9 cellular contexts compared by ENCODE assay signal in the genomic region with DNA sequence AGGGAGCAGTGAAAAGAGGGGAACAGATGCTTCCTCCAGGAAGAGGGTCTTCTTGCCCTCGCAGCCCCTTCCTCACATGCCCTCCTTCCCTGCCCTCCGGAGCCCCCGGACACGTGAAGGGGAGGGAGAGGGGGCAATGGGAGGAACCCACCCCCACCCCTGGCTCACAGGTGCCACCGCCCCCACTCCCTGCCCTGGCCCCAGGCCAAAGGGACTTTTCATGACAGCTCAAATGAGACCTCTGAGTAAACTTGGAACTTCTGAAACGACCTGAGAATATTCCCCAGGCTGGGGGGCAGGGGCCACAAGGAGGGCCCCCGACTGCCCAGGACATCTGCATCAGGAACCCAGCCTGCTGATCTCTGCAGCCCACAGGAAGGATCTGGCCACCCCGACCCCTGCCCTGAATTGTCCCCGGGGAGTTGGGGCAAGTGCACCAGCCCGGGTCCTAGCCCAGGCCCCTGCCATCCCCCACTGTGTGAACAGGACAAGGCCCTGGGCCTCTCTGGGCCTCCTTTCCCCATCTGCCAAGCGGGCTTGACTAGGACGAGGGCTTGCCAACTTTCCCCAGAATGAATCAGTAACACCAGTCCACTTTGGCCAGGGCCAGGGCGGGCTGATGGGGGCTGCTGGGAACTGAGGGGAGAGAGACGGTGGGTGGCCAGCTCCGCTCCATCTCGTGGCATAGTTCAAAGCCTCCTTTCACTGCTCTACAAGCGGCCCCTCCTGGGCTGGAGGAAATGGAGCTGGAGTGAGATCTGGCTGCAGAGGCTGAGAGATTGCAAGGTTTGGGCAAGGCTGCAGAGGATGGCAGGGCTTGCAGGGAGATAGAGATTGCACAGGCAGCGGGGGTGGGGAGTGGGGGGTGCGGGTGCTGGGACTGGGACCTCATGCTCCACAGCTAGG. TPM values are rescaled to one million over a fixed set of nuclear protein-coding genes. Genes with fewer than 3 reads are reported as not detected.
A peak's percentile ranks its signal among the peaks of the same experiment; 100 is the strongest.
DNase-seq lines count a peak whose midpoint lies in the region; ATAC-seq and TF ChIP-seq lines count a peak whose summit lies in the region.
"Had no signal": no experiment of that assay in that cellular context is flagged by ENCODE, and none has a peak within 500 bp of the region (broad histone marks: within the 10 kb centered on the region; RNA-seq: fewer than 3 reads in every experiment).

No MANE protein-coding gene starts in this region.

- no peak for TF ChIP-seq POLR2A in spleen (IDR thresholded peaks at IDR 0.05)

- 40 to 58% (median 51%) methylated on average over 15 to 19 of the region's 19 CpGs for WGBS in spleen, 5 donors

- intact Hi-C loops in CD4-positive, alpha-beta memory T cell (cut with micrococcal nuclease) = no loop called here
- intact Hi-C loops in Panc1 (cut with micrococcal nuclease; ENCODE audit: unreplicated experiment) (no loop called here), spleen (cut with DNase I; ENCODE audit: low total_unique reads) (no loop called here)
- intact Hi-C loops in activated naive CD4-positive, alpha-beta T cell treated with anti-CD3 and anti-CD28 coated beads for 36 hours (cut with micrococcal nuclease) = loop anchor here (1.0 to 10.0 kb wide), 3 partner anchors 38 to 779 kb away; no protein-coding TSS in a partner anchor

- H3K9me3 ChIP-seq in CD4-positive, alpha-beta memory T cell (ENCODE audit: control insufficient read depth in 1 of 2, low read length in 2 of 2) = no peaks in the 10 kb centered on the region
- H3K9me3 ChIP-seq in Panc1 (ENCODE audit: control insufficient read depth, insufficient read depth, low read depth, low read length) = no peaks in the 10 kb centered on the region
- no peaks in the 10 kb centered on the region for H3K9me3 ChIP-seq in spleen

- H3K36me3 Mint-ChIP-seq in CD4-positive, alpha-beta memory T cell = peaks cover 6 to 33% of the 10 kb centered on the region in 2 donors
- H3K36me3 Mint-ChIP-seq in activated naive CD4-positive, alpha-beta T cell treated with anti-CD3 and anti-CD28 coated beads for 36 hours (ENCODE audit: low read depth) = peaks cover 79% of the 10 kb centered on the region
- H3K36me3 Mint-ChIP-seq: brain had no signal

- H3K27me3 ChIP-seq in CD4-positive, alpha-beta memory T cell (ENCODE audit: insufficient read depth, low read length) = no peaks in the 10 kb centered on the region
- H3K27me3 ChIP-seq in Panc1 (ENCODE audit: control insufficient read depth, insufficient read depth, low read length) = no peaks in the 10 kb centered on the region; the same call in 1 of the 2 replicates
- H3K27me3 ChIP-seq in spleen (replicated peaks in 1 of 7) = peaks cover 0 to 22% (median 0%) of the 10 kb centered on the region in 7 donors

- peak overlapping the region; percentile 71 to 99 (median 96) for H3K4me3 Mint-ChIP-seq in CD4-positive, alpha-beta memory T cell
- peak overlapping the region; percentile 98 for H3K4me3 Mint-ChIP-seq in activated naive CD4-positive, alpha-beta T cell treated with anti-CD3 and anti-CD28 coated beads for 36 hours
- H3K4me3 Mint-ChIP-seq: brain had no signal

- peak overlapping the region; percentile 66 for H3K27ac ChIP-seq in CD4-positive, alpha-beta memory T cell (ENCODE audit: low read depth, low read length)
- H3K27ac ChIP-seq in Panc1 (ENCODE audit: low read length) (no peak overlapping the region), spleen (peak overlapping the region in 5 of 8 donors; percentile 20 to 91 (median 60))

- ATAC-seq in Panc1 = 0 out of 2 replicates have a peak, but pooled peaks have one; percentile 42

- peaks cover 56 to 87% (median 71%) of the 10 kb centered on the region in 4 donors for H3K4me1 Mint-ChIP-seq in CD4-positive, alpha-beta memory T cell
- peaks cover 56% of the 10 kb centered on the region for H3K4me1 Mint-ChIP-seq in activated naive CD4-positive, alpha-beta T cell treated with anti-CD3 and anti-CD28 coated beads for 36 hours (ENCODE audit: low read depth)

- H3K36me3 ChIP-seq in CD4-positive, alpha-beta memory T cell (ENCODE audit: insufficient read depth, low read length) = no peaks in the 10 kb centered on the region
- H3K36me3 ChIP-seq in Panc1 (ENCODE audit: control insufficient read depth, insufficient read depth, low read length) (no peaks in the 10 kb centered on the region), spleen (no peaks in the 10 kb centered on the region)

- no peaks in the 10 kb centered on the region for H3K9me3 Mint-ChIP-seq in CD4-positive, alpha-beta memory T cell
- no peaks in the 10 kb centered on the region for H3K9me3 Mint-ChIP-seq in activated naive CD4-positive, alpha-beta T cell treated with anti-CD3 and anti-CD28 coated beads for 36 hours

- BruUV-seq in Panc1 (replicated peaks; lab: Mats Ljungman, UMichigan) = no TSS peak

- CTCF ChIA-PET in CD4-positive, alpha-beta memory T cell (lab: Charles Lee; ENCODE audit: partially characterized antibody) = interaction anchor here (0.6 to 3.1 kb wide), 14 partner anchors 10 to 251 kb away, joined by 3 to 16 read pairs (median 4); no protein-coding TSS in a partner anchor
- CTCF ChIA-PET in Panc1 (lab: Charles Lee) = no interaction called here
- CTCF ChIA-PET in activated naive CD4-positive, alpha-beta T cell treated with anti-CD3 and anti-CD28 coated beads for 36 hours (lab: Charles Lee) = interaction anchor here (0.7 to 2.7 kb wide), 11 partner anchors 28 to 171 kb away, joined by 3 to 20 read pairs (median 8); no protein-coding TSS in a partner anchor

- peak in 1 of 5 donors; percentile 61 for DNase-seq in CD4-positive, alpha-beta memory T cell
- DNase-seq in Panc1 (ENCODE audit: low read depth, low spot score) (no peak), spleen (no peak), NAMALWA (ENCODE audit: low spot score) (no peak), NCI-H2227 (lab: John Stamatoyannopoulos, UW; ENCODE audit: unreplicated experiment) (no peak), DMS79 (lab: John Stamatoyannopoulos, UW) (no peak), NCI-H82 treated with DMSO at 0.1 percent for 48 hours (lab: John Stamatoyannopoulos, UW; ENCODE audit: unreplicated experiment) (no peak)
- DNase-seq in activated naive CD4-positive, alpha-beta T cell treated with anti-CD3 and anti-CD28 coated beads for 36 hours = peak; percentile 95

- in situ Hi-C loops in Panc1 (cut with HindIII; ENCODE audit: low pct_unique_long_range_greater_than_20kb, low sequenced_read_pairs) = no loop called here

- no peaks in the 10 kb centered on the region for H3K27me3 Mint-ChIP-seq in CD4-positive, alpha-beta memory T cell
- no peaks in the 10 kb centered on the region for H3K27me3 Mint-ChIP-seq in activated naive CD4-positive, alpha-beta T cell treated with anti-CD3 and anti-CD28 coated beads for 36 hours (ENCODE audit: low read depth)

- peaks cover 82% of the 10 kb centered on the region for H3K4me1 ChIP-seq in CD4-positive, alpha-beta memory T cell (ENCODE audit: insufficient read depth, low read length)
- no peaks in the 10 kb centered on the region for H3K4me1 ChIP-seq in Panc1 (ENCODE audit: control insufficient read depth, insufficient read depth, low read length)
- H3K4me1 ChIP-seq in spleen = peaks cover 28 to 100% (median 80%) of the 10 kb centered on the region in 6 donors

- peak overlapping the region; percentile 84 to 99 (median 93) for H3K27ac Mint-ChIP-seq in CD4-positive, alpha-beta memory T cell
- H3K27ac Mint-ChIP-seq in activated naive CD4-positive, alpha-beta T cell treated with anti-CD3 and anti-CD28 coated beads for 36 hours = peak overlapping the region; percentile 100

- H3K4me3 ChIP-seq in CD4-positive, alpha-beta memory T cell (ENCODE audit: low read length in 2 of 2) = peak overlapping the region in 1 of 2 donors; percentile 42
- H3K4me3 ChIP-seq in Panc1 (ENCODE audit: low read depth in 2 of 2, low read length in 2 of 2) (no peak overlapping the region), spleen (peak overlapping the region in 2 of 8 donors; percentile 4 to 72)

- TF ChIP-seq CTCF in Panc1 (IDR thresholded peaks at IDR 0.05) = no peak
- no peak for TF ChIP-seq CTCF in spleen (IDR thresholded peaks at IDR 0.05 in 8 of 11, conservative IDR thresholded peaks at IDR 0.05 in 3 of 11)

- POLR2A ChIA-PET in CD4-positive, alpha-beta memory T cell (lab: Charles Lee; ENCODE audit: partially characterized antibody) = interaction anchor here (0.9 to 8.7 kb wide), 27 partner anchors 12 to 206 kb away, joined by 3 to 118 read pairs (median 5); partner anchors contain the start of genes GTF3C1, KATNIP and KDM8
- POLR2A ChIA-PET in Panc1 (lab: Charles Lee) = interaction anchor here (0.6 kb wide), 1 partner anchor 44 kb away, joined by 3 read pairs; no protein-coding TSS in a partner anchor

RNA-seq across cellular contexts. Expression of gene IL21R, which starts 3.8 kb away (rescaled TPM):
- total RNA-seq in CD4-positive, alpha-beta memory T cell = 10 to 100 TPM; 28.3 to 29.1 TPM
- polyA plus RNA-seq in CD4-positive, alpha-beta memory T cell = 10 to 100 TPM; 18.4 to 28.3 TPM
- total RNA-seq in Panc1 (2021; ENCODE audit: unreplicated experiment) (0.10 TPM), spleen (10 to 100 TPM in 6 of 7 donors, 1 to 10 TPM in 1; 8.7 to 19.7 (median 13.0) TPM)
- 0.07 TPM for polyA plus RNA-seq in Panc1 (2012; ENCODE audit: insufficient read length)
- 10 to 100 TPM; 93.8 to 99.2 TPM for total RNA-seq in activated naive CD4-positive, alpha-beta T cell treated with anti-CD3 and anti-CD28 coated beads for 36 hours
- polyA plus RNA-seq in spleen = 1 to 10 TPM; 2.7 to 6.0 (median 3.3) TPM
